In the genomic region with DNA sequence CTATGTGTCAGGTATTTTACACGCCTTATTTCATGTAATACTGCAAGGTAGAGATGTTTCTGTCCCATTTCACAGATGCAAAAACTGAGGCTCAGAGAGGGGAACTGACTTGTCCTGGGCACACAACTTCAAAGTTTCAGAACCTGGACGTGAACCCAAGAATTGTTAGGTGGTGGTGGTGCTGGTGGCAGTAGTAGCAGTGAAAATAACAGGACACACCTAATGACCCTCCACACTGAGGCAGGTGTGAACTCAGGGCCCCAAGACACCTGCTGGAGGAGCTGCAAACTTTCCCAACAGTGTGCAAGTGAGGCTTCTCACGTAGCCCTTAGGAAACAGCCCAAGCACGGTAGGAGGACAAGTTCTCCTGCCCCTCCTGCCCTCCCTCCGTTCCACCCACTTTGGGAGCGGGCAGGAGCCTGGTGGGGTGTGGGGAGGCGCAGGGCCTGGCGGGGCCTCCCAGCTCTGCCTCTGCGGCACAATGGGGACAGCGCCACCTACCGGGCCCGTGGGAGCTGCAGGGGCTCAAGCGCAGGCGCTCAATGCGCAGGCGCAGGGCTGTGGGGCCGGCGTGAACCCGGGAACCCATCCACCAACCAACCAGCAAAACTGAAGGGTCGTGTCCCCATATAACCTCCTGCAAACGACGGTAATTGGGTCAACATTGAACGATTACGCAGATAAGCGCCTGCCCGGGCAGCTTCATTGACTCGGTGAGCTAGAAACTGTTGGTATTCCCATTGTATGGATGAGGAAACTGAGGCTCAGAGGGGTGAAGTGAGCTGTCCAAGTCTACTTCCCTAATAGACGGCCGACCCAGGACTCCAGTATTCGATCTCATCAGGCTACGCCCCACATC, we compare ENCODE assay signal across 1 cellular context.
TF ChIP-seq lines count a peak whose summit lies in the region.

No MANE protein-coding gene starts in this region.

TF ChIP-seq in IMR-90, 13 proteins besides CTCF, POLR2A, EP300 and RAD21:
- TF ChIP-seq MAFK (IDR thresholded peaks at IDR 0.05; ENCODE audit: low read depth, low read length) (no peak), SMC3 (IDR thresholded peaks at IDR 0.05; ENCODE audit: low read depth, low read length) (peak; percentile 74), MAZ (IDR thresholded peaks at IDR 0.05; ENCODE audit: borderline replicate concordance, low read depth, low read length) (peak; percentile 86; the same call in 1 of the 2 replicates), BHLHE40 (IDR thresholded peaks at IDR 0.05; ENCODE audit: low read depth, low read length) (peak; percentile 24; the same call in 1 of the 2 replicates)
